30 cellular contexts compared by ENCODE assay signal in the genomic region with DNA sequence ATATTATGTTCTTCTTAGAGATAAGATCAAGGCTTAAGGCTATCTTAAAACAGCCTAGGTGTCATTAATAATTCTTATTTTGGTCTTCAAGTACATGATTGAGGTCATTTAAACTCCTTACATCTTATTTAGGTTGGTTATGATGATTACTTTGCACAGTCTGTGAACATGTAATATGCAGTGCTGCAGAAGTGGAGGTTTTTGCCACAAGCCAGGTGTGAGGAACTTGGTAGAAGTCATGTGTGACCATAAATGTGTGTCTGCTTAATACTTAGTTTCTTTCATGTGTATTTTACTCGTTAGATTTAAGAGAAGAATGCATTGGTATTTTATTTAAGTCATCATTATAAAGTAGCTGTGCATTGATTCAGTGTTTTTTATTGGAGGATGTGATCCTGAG. TPM values are rescaled to one million over a fixed set of nuclear protein-coding genes. Genes with fewer than 3 reads are reported as not detected.
A peak's percentile ranks its signal among the peaks of the same experiment; 100 is the strongest.
DNase-seq lines count a peak whose midpoint lies in the region; ATAC-seq and TF ChIP-seq lines count a peak whose summit lies in the region.
"Had no signal": no experiment of that assay in that cellular context is flagged by ENCODE, and none has a peak within 500 bp of the region (broad histone marks: within the 10 kb centered on the region; RNA-seq: fewer than 3 reads in every experiment).

No MANE protein-coding gene starts in this region.

- H3K27me3 ChIP-seq in OCI-LY1 (ENCODE audit: insufficient read depth, low read length) (no peaks in the 10 kb centered on the region), spleen (replicated peaks in 1 of 7) (no peaks in the 10 kb centered on the region)
- H3K27me3 ChIP-seq: BLaER1, brain microvascular endothelial cell, esophagus squamous epithelium, gastrocnemius medialis, hepatocyte, left lung, upper lobe of right lung had no signal

- H3K27ac ChIP-seq in OCI-LY1 (ENCODE audit: low read depth, low read length, poor library complexity, severe bottlenecking) (peak overlapping the region; percentile 23), spleen (peak overlapping the region in 5 of 8 donors; percentile 18 to 68 (median 55))
- H3K27ac ChIP-seq: BLaER1, brain microvascular endothelial cell, esophagus squamous epithelium, gastrocnemius medialis, hepatocyte, left lung, upper lobe of right lung had no signal

- no peaks in the 10 kb centered on the region; the same call in 1 of the 2 replicates for H3K36me3 ChIP-seq in OCI-LY1 (ENCODE audit: insufficient read depth, low read length)
- H3K36me3 ChIP-seq in spleen, result peaks cover 0 to 5% (median 0%) of the 10 kb centered on the region in 6 donors
- H3K36me3 ChIP-seq: brain microvascular endothelial cell, esophagus squamous epithelium, gastrocnemius medialis, upper lobe of right lung had no signal

- H3K9me2 ChIP-seq in OCI-LY1 (ENCODE audit: low read depth, low read length), result no peaks in the 10 kb centered on the region

- DNase-seq in spleen (no peak), NCI-H1694 treated with DMSO at 0.1 percent for 48 hours (lab: John Stamatoyannopoulos, UW) (no peak), 8988T (no peak), NCI-H748 treated with DMSO at 0.1 percent for 48 hours (lab: John Stamatoyannopoulos, UW) (no peak)
- no peak for DNase-seq in effector CD8-positive, alpha-beta T cell (lab: John Stamatoyannopoulos, UW)
- DNase-seq: activated CD4-positive, alpha-beta T cell treated with anti-CD3 and anti-CD28 coated beads for 1 hour; activated CD8-positive, alpha-beta T cell treated with anti-CD3 and anti-CD28 coated beads, Interleukin-2, amount 10 ng/mL, durations not matched to agents 7 days and 5 days; activated gamma-delta T cell; activated naive CD8-positive, alpha-beta T cell treated with anti-CD3 and anti-CD28 coated beads, Interleukin-2, amount 50 U/mL, for 24 hours; activated T-cell treated with anti-CD3 and anti-CD28 coated beads for 4 hours; brain microvascular endothelial cell; Caco-2; DMS79; effector memory CD8-positive, alpha-beta T cell; esophagus squamous epithelium; gastrocnemius medialis; immature natural killer cell; IMR-90; left lung; NCI-H1105 treated with DMSO at 0.1 percent for 48 hours; NCI-H2081; NCI-H226; Right ventricle myocardium superior; SW 1271; upper lobe of right lung had no signal

- no peak overlapping the region for H3K4me2 ChIP-seq in OCI-LY1 (ENCODE audit: low read length)
- H3K4me2 ChIP-seq: BLaER1, hepatocyte had no signal

- H3K9ac ChIP-seq in OCI-LY1 (ENCODE audit: low read length), result no peak overlapping the region
- H3K9ac ChIP-seq: BLaER1 had no signal

- no peaks in the 10 kb centered on the region; the same call in 1 of the 2 replicates for H3F3A ChIP-seq in OCI-LY1 (ENCODE audit: insufficient read depth, low read length)

- TF ChIP-seq POLR2A in GM18505 (IDR thresholded peaks at IDR 0.05; ENCODE audit: borderline replicate concordance, extremely low read depth, insufficient read depth, insufficient read length) (no peak), spleen (IDR thresholded peaks at IDR 0.05) (no peak)

- H3K4me3 ChIP-seq in OCI-LY1 (ENCODE audit: low read depth, low read length, poor library complexity, severe bottlenecking) (no peak overlapping the region), spleen (no peak overlapping the region)
- H3K4me3 ChIP-seq: BLaER1, esophagus squamous epithelium, gastrocnemius medialis, hepatocyte, left lung, upper lobe of right lung had no signal

- H3K9me3 ChIP-seq in OCI-LY1 (ENCODE audit: low read length) (no peaks in the 10 kb centered on the region), spleen (no peaks in the 10 kb centered on the region)
- H3K9me3 ChIP-seq: BLaER1, Caco-2, esophagus squamous epithelium, gastrocnemius medialis, left lung, upper lobe of right lung had no signal

- ATAC-seq in GM18505 (IDR thresholded peaks at IDR 0.05; ENCODE audit: unreplicated experiment), result peak; percentile 66
- ATAC-seq in GM21737 (IDR thresholded peaks at IDR 0.05; ENCODE audit: unreplicated experiment), result peak; percentile 46
- ATAC-seq: activated CD8-positive, alpha-beta T cell treated with anti-CD3 and anti-CD28 coated beads, Interleukin-2, amount 10 ng/mL, durations not matched to agents 7 days and 5 days; activated naive CD8-positive, alpha-beta T cell treated with anti-CD3 and anti-CD28 coated beads, Interleukin-2, amount 50 U/mL, for 24 hours; effector memory CD8-positive, alpha-beta T cell; gastrocnemius medialis; left lung; upper lobe of right lung had no signal

- no peaks in the 10 kb centered on the region for H4K20me1 ChIP-seq in OCI-LY1 (ENCODE audit: insufficient read depth, low read length)

- H3K4me1 ChIP-seq in OCI-LY1 (ENCODE audit: insufficient read depth, low read length, severe bottlenecking), result peaks cover 25% of the 10 kb centered on the region
- peaks cover 5 to 61% (median 33%) of the 10 kb centered on the region in 6 donors for H3K4me1 ChIP-seq in spleen
- H3K4me1 ChIP-seq: Caco-2, esophagus squamous epithelium, gastrocnemius medialis, upper lobe of right lung had no signal

- WGBS in spleen, 5 donors, result 33 to 68% (median 53%) methylated on average over 1 of the region's 1 CpG

- peaks cover 43% of the 10 kb centered on the region for H3K79me2 ChIP-seq in OCI-LY1 (ENCODE audit: insufficient read depth, low read length)

- intact Hi-C loops in spleen (cut with DNase I; ENCODE audit: low total_unique reads), result no loop called here

- H2AFZ ChIP-seq in OCI-LY1 (ENCODE audit: low read length), result no peak overlapping the region
- H2AFZ ChIP-seq: hepatocyte had no signal

- no peak for TF ChIP-seq CTCF in OCI-LY1 (IDR thresholded peaks at IDR 0.05; ENCODE audit: low read length)
- no peak for TF ChIP-seq CTCF in spleen (IDR thresholded peaks at IDR 0.05 in 8 of 11, conservative IDR thresholded peaks at IDR 0.05 in 3 of 11)

RNA-seq across cellular contexts. Expression of a gene that starts 10.1 kb away (rescaled TPM):
- total RNA-seq in spleen, result 10 to 100 TPM; 15.2 to 24.1 (median 18.8) TPM
- 10 to 100 TPM in 2 of 3 donors, 1 to 10 TPM in 1; 9.3 to 15.6 (median 15.3) TPM for polyA plus RNA-seq in spleen
